1 cellular context compared by ENCODE assay signal in genomic region chr9:105150991-105151685, GRCh38.
TF ChIP-seq lines count a peak whose summit lies in the region.

No MANE protein-coding gene starts in this region.

TF ChIP-seq in GM23338, 12 proteins besides CTCF, POLR2A, EP300 and RAD21 (continued from another document):
- TF ChIP-seq ZNF462 (CRISPR knock-in tag; IDR thresholded peaks at IDR 0.05), result no peak
